ENCODE assay signal across 22 cellular contexts in genomic region chr15:42159381-42160015, GRCh38. TPM values are rescaled to one million over a fixed set of nuclear protein-coding genes. Genes with fewer than 3 reads are reported as not detected.
DNase-seq lines count a peak whose midpoint lies in the region; ATAC-seq, FAIRE-seq and TF ChIP-seq lines count a peak whose summit lies in the region.
"Had no signal": no experiment of that assay in that cellular context is flagged by ENCODE, and none has a peak within 500 bp of the region (broad histone marks: within the 10 kb centered on the region; RNA-seq: fewer than 3 reads in every experiment).

No MANE protein-coding gene starts in this region.

- CTCF ChIA-PET in K562 (lab: Yijun Ruan, JAX; ENCODE audit: low intra/inter-chr PET ratio) = no interaction called here

- intact Hi-C loops in K562 (cut with micrococcal nuclease) (no loop called here), stomach (cut with DNase I; ENCODE audit: low total_unique reads) (no loop called here)

- H3K9ac ChIP-seq in K562 (ENCODE audit: insufficient read depth in 1 of 2, low read depth in 2 of 2, low read length in 2 of 2) = no peak overlapping the region

- in situ Hi-C loops in K562 (cut with MboI) = no loop called here

- no peaks in the 10 kb centered on the region for H4K20me1 ChIP-seq in K562 (replicated peaks; ENCODE audit: control insufficient read depth, insufficient read depth, low read length)

- peaks cover 8% of the 10 kb centered on the region for H3K9me1 ChIP-seq in K562 (ENCODE audit: control insufficient read depth, insufficient read depth, low read length)

- POLR2A ChIA-PET in K562 (lab: Yijun Ruan, JAX) = interaction anchor here (0.5 to 0.6 kb wide), 2 partner anchors 114 to 208 kb away, joined by 3 to 4 read pairs; partner anchors contain the start of genes GANC and TMEM87A

- DNase-seq in NCI-H2081 (lab: John Stamatoyannopoulos, UW) (peak; percentile 54 to 76), K562 (ENCODE audit: extremely low read depth in 1 of 4, low spot score in 3 of 4) (no peak), kidney tubule cell (ENCODE audit: low spot score) (peak; percentile 58), stomach (peak; percentile 26), HT-29 (ENCODE audit: low spot score) (no peak)
- DNase-seq: activated CD8-positive, alpha-beta T cell treated with anti-CD3 and anti-CD28 coated beads, Interleukin-2, amount 10 ng/mL, durations not matched to agents 7 days and 5 days; DMS 273 treated with DMSO at 0.1 percent for 48 hours; kidney glomerular epithelial cell; NCI-H1417 treated with DMSO at 0.1 percent for 48 hours; NCI-H510A treated with DMSO at 0.1 percent for 48 hours; SHP77; stimulated activated CD4-positive, alpha-beta T cell treated with anti-CD3 and anti-CD28 coated beads, Interleukin-2, amount 100 ng/mL, for 48 hours; testis had no signal

- H3K9me3 ChIP-seq in K562 (replicated peaks; ENCODE audit: control insufficient read depth, insufficient read depth, low read depth, low read length) = no peaks in the 10 kb centered on the region
- H3K9me3 ChIP-seq in stomach = no peaks in the 10 kb centered on the region
- H3K9me3 ChIP-seq: testis had no signal

- H3K27ac ChIP-seq in K562 (ENCODE audit: extremely low read depth, low read depth, low read length) = no peak overlapping the region; the same call in 2 of the 3 replicates
- no peak overlapping the region for H3K27ac ChIP-seq in stomach
- H3K27ac ChIP-seq: testis, VCaP had no signal

- H2AFZ ChIP-seq in K562 (ENCODE audit: low read depth, low read length) = no peak overlapping the region

- ATAC-seq in K562 (no peak; the same call in 2 of the 3 replicates), GM18498 (IDR thresholded peaks at IDR 0.05; ENCODE audit: unreplicated experiment) (no peak), HG03520 (IDR thresholded peaks at IDR 0.05; ENCODE audit: unreplicated experiment) (no peak)
- ATAC-seq: activated CD8-positive, alpha-beta T cell treated with anti-CD3 and anti-CD28 coated beads, Interleukin-2, amount 10 ng/mL, durations not matched to agents 7 days and 5 days; HCT116 had no signal

- no peak overlapping the region for H3K4me2 ChIP-seq in K562 (ENCODE audit: insufficient read depth, low read length)

- H3K36me3 ChIP-seq in K562 (ENCODE audit: control insufficient read depth, insufficient read depth, low read length) (peaks cover 58% of the 10 kb centered on the region), stomach (peaks cover 54 to 62% (median 61%) of the 10 kb centered on the region in 4 donors)

- H3K27me3 ChIP-seq in K562 (ENCODE audit: control insufficient read depth in 2 of 2, insufficient read depth in 2 of 2, low read length in 2 of 2) (peaks cover 0 to 7% of the 10 kb centered on the region in 2 experiments; a peak in 2 of 5 replicates), stomach (no peaks in the 10 kb centered on the region)
- H3K27me3 ChIP-seq: testis had no signal

- TSS peak; percentile 28 for BruUV-seq in K562 (replicated peaks; lab: Mats Ljungman, UMichigan)

- no peak for FAIRE-seq in K562 (lab: Jason Lieb, UNC)
- FAIRE-seq: GM19239 had no signal

- TF ChIP-seq EP300 in K562 (IDR thresholded peaks at IDR 0.05; ENCODE audit: low read length) = no peak
- TF ChIP-seq EP300 in stomach (IDR thresholded peaks at IDR 0.05) = no peak

- H3K4me1 ChIP-seq in K562 (replicated peaks in 1 of 2; ENCODE audit: control insufficient read depth in 2 of 2, insufficient read depth in 2 of 2, low read length in 2 of 2) (peaks cover 17 to 22% of the 10 kb centered on the region in 2 experiments; a peak in 4 of 5 replicates), stomach (peaks cover 11 to 25% (median 21%) of the 10 kb centered on the region in 4 donors)
- H3K4me1 ChIP-seq: testis had no signal

- no peak for TF ChIP-seq CTCF in K562 (IDR thresholded peaks at IDR 0.05 in 2 of 3, conservative IDR thresholded peaks at IDR 0.05 in 1 of 3; ENCODE audit: insufficient read depth in 2 of 3, low read depth in 1 of 3, low read length in 3 of 3)
- TF ChIP-seq CTCF in stomach (IDR thresholded peaks at IDR 0.05) = no peak

- TF ChIP-seq POLR2A in K562 (conservative IDR thresholded peaks at IDR 0.05) = no peak
- no peak for TF ChIP-seq POLR2A in stomach (IDR thresholded peaks at IDR 0.05)

- H3K4me3 ChIP-seq in K562 (no peak overlapping the region), stomach (no peak overlapping the region)
- H3K4me3 ChIP-seq: testis had no signal

- 87% methylated on average over 16 of the region's 18 CpGs for whole genome bisulfite sequencing in K562 (ENCODE audit: insufficient coverage, low coverage, missing lambda C conversion rate)
- 82 to 91% (median 88%) methylated on average over 17 to 18 of the region's 18 CpGs for WGBS in stomach, 5 donors

- TF ChIP-seq RAD21 in K562 (CRISPR knock-in tag; conservative IDR thresholded peaks at IDR 0.05 in 1 of 2, IDR thresholded peaks at IDR 0.05 in 1 of 2) = no peak

- H3K79me2 ChIP-seq in K562 (ENCODE audit: control insufficient read depth, insufficient read depth, low read length) = no peaks in the 10 kb centered on the region

TF ChIP-seq in K562, 482 proteins besides CTCF, POLR2A, EP300 and RAD21 (continues in another document):
- TF ChIP-seq RNF2 (IDR thresholded peaks at IDR 0.05) = no peak
- TF ChIP-seq NFIC (IDR thresholded peaks at IDR 0.05) = peak; percentile 48; the same call in 1 of the 2 replicates
- TF ChIP-seq POLR2G (IDR thresholded peaks at IDR 0.05; ENCODE audit: low read depth, low read length) = peak; percentile 35; the same call in 1 of the 2 replicates
- no peak for TF ChIP-seq ZNF511 (CRISPR knock-in tag; IDR thresholded peaks at IDR 0.05)
- TF ChIP-seq ARID1B (IDR thresholded peaks at IDR 0.05) = no peak

RNA-seq across cellular contexts. Expression of gene PLA2G4F, which starts 3.1 kb away (rescaled TPM):
- not detected in 2 replicates for total RNA-seq in K562 (2011; cell fraction: chromatin; rRNA removed; ENCODE audit: low replicate concordance)
- total RNA-seq in K562 (2011; cell fraction: nucleolus; rRNA removed) = not detected in 2 replicates
- not detected in 2 replicates for total RNA-seq in K562 (2011; cell fraction: nucleoplasm; rRNA removed)
- total RNA-seq in K562 (2014; rRNA removed) = not detected in 2 replicates
- not detected in 2 replicates for total RNA-seq in K562 (2014; rRNA removed; fragmentation: Illumina TruSeq; extraction: Trizol)
- not detected in 2 replicates for total RNA-seq in K562 (2015; rRNA removed; fragmentation: Illumina TruSeq; extraction: Trizol)
- 0.02 TPM in 1 of 2 replicates, not detected in the other for total RNA-seq in K562 (2021)
- not detected in 2 replicates for polyA plus RNA-seq in K562 (2011; rRNA removed)
- not detected in 2 replicates for polyA plus RNA-seq in K562 (2011; cell fraction: cytosol; rRNA removed)
- not detected in 2 replicates for polyA plus RNA-seq in K562 (2011; cell fraction: nucleus; rRNA removed)
- not detected in 2 replicates for polyA plus RNA-seq in K562 (2012)
- not detected in 2 replicates for polyA plus RNA-seq in K562 (2014; fragmentation: Illumina TruSeq; extraction: Trizol)
- not detected for polyA plus RNA-seq in K562 (2014; fragmentation: Nextera tagmentation; extraction: Ambion mirVana)
- not detected in 2 replicates for polyA plus RNA-seq in K562 (2014; rRNA removed)
- not detected in 2 replicates for polyA minus RNA-seq in K562 (2011; rRNA and poly(A)+ RNA removed)
- not detected in 2 replicates for polyA minus RNA-seq in K562 (2011; cell fraction: cytosol; rRNA and poly(A)+ RNA removed)
- not detected in 2 replicates for polyA minus RNA-seq in K562 (2011; cell fraction: nucleus; rRNA and poly(A)+ RNA removed)
- total RNA-seq in stomach = 10 to 100 TPM in 4 of 5 donors, 1 to 10 TPM in 1; 3.5 to 41.4 (median 12.9) TPM
- 1 to 10 TPM; 1.9 to 4.7 (median 3.8) TPM for polyA plus RNA-seq in stomach
- 11.4 and 11.7 TPM in 2 replicates for total RNA-seq in HT-29 (2014; rRNA removed; shearing (Covaris generic))
- total RNA-seq: activated CD8-positive, alpha-beta T cell treated with anti-CD3 and anti-CD28 coated beads, Interleukin-2, amount 10 ng/mL, durations not matched to agents 7 days and 5 days; activated T-helper 2 cell treated with anti-CD3 and anti-CD28 coated beads, Interferon-gamma antibody, Interleukin-2, Interleukin-4, amounts not matched to agents 10 μg/mL and 5 μg/mL and 100 μg/mL, durations not matched to agents 14 hours and 24 hours and 36 hours; omental fat pad; T-helper 1 cell treated with Interleukin-12 subunit alpha and Interleukin-12 subunit beta and Interleukin-4 antibody, amounts not matched to agents 30 ng/mL and 1 ng/mL, for 36 hours had no signal
- polyA plus RNA-seq: BJ had no signal

RNA-seq across cellular contexts. Expression of gene VPS39, which starts 48.6 kb away (rescaled TPM):
- total RNA-seq in K562 (2011; cell fraction: chromatin; rRNA removed; ENCODE audit: low replicate concordance) = 134 and 179 TPM in 2 replicates
- total RNA-seq in K562 (2011; cell fraction: nucleolus; rRNA removed) = 68.2 and 73.7 TPM in 2 replicates
- total RNA-seq in K562 (2011; cell fraction: nucleoplasm; rRNA removed) = 95.3 and 116 TPM in 2 replicates
- total RNA-seq in K562 (2014; rRNA removed) (16.8 and 17.1 TPM in 2 replicates), K562 (2014; rRNA removed; fragmentation: Illumina TruSeq; extraction: Trizol) (20.0 and 21.5 TPM in 2 replicates), K562 (2015; rRNA removed; fragmentation: Illumina TruSeq; extraction: Trizol) (21.6 and 23.1 TPM in 2 replicates), K562 (2021) (31.9 and 37.3 TPM in 2 replicates), stomach (100 to 1,000 TPM in 2 of 5 donors, 10 to 100 TPM in 3; 71.9 to 635 (median 96.3) TPM)
- polyA plus RNA-seq in K562 (2011; rRNA removed) (34.4 and 37.5 TPM in 2 replicates), K562 (2014; fragmentation: Illumina TruSeq; extraction: Trizol) (27.8 and 28.7 TPM in 2 replicates), K562 (2014; fragmentation: Nextera tagmentation; extraction: Ambion mirVana) (1 to 10 TPM; 3.2 to 8.0 TPM), K562 (2014; rRNA removed) (21.8 and 28.2 TPM in 2 replicates), stomach (10 to 100 TPM; 22.2 to 28.4 (median 26.1) TPM)
- polyA plus RNA-seq in K562 (2011; cell fraction: cytosol; rRNA removed) = 25.0 and 28.8 TPM in 2 replicates
- polyA plus RNA-seq in K562 (2011; cell fraction: nucleus; rRNA removed) = 120 and 133 TPM in 2 replicates
- 20.8 and 33.3 TPM in 2 replicates for polyA plus RNA-seq in K562 (2012)
- polyA minus RNA-seq in K562 (2011; rRNA and poly(A)+ RNA removed) = 41.2 and 41.5 TPM in 2 replicates
- polyA minus RNA-seq in K562 (2011; cell fraction: cytosol; rRNA and poly(A)+ RNA removed) = 17.1 and 19.3 TPM in 2 replicates
- 60.0 and 66.3 TPM in 2 replicates for polyA minus RNA-seq in K562 (2011; cell fraction: nucleus; rRNA and poly(A)+ RNA removed)
- total RNA-seq in HT-29 (2014; rRNA removed; shearing (Covaris generic)) = 25.0 and 25.5 TPM in 2 replicates

Comparison
In these comparisons a context has a peak if more than half of its experiments do, and no peak if none do; other contexts are left out.
1. DNase-seq: peak in NCI-H2081 (2 of 2), kidney tubule cell (single experiment) and stomach (single experiment); none in K562 (0 of 4) and HT-29 (single experiment).
2. RNA of gene PLA2G4F, which starts 3.1 kb away (total RNA-seq): 3.5 to 41.4 TPM in stomach and 11.4 to 11.7 TPM in HT-29; 0.02 TPM in K562; every median in the first group is over 4 times any median in the second.